Comparison of ENCODE assay signal across 26 cellular contexts in the genomic region with DNA sequence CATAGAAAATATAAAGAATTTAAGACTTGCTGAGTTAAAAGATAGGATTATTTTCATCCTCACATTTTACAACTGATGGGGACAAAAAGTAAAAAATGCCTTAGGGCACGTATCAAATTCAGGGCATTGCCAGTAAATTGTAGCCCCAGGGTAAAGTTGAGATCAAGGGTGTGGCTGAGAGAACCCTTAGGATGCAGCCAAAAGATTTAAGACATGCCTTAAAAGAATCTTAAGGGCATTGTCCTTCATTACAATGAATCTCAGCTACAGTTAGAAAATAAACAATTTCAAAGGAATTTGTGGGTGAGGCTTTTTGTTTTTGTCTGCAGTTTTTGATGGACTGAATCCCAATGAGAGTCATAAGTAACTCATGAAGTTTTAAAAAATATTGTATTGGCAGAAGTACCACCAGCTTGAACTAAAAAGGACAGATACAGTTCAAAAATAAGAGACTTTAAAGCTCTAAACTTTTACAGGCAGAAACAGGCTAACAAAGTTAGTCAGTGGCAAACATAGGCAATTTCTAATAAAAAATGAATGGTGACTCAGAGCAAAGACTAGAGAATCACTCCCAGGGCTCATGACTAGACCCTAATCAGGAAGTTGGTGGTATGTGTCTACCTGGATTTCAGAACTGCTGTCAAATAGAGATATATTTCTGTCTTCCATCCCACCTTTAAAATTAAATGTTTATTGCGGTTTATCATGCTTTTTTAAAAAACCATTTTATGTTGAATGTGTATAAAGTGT.
DNase-seq lines count a peak whose midpoint lies in the region; ATAC-seq and TF ChIP-seq lines count a peak whose summit lies in the region.
"Had no signal": no experiment of that assay in that cellular context is flagged by ENCODE, and none has a peak within 500 bp of the region (broad histone marks: within the 10 kb centered on the region; RNA-seq: fewer than 3 reads in every experiment).

No MANE protein-coding gene starts in this region.

- intact Hi-C loops in esophagus squamous epithelium (cut with DNase I): no loop called here

- peaks cover 6% of the 10 kb centered on the region for H3K27me3 Mint-ChIP-seq in HFFc6 (ENCODE audit: insufficient read depth)
- H3K27me3 Mint-ChIP-seq: brain had no signal

- TF ChIP-seq POLR2A in esophagus squamous epithelium (IDR thresholded peaks at IDR 0.05): no peak

- H3K27ac ChIP-seq in foreskin keratinocyte (peak overlapping the region; percentile 55), esophagus squamous epithelium (no peak overlapping the region)
- H3K27ac ChIP-seq: parathyroid adenoma, SJCRH30, spleen had no signal

- peaks cover 28% of the 10 kb centered on the region for H3K4me1 Mint-ChIP-seq in HFFc6 (ENCODE audit: low read depth)
- H3K4me1 Mint-ChIP-seq: stimulated activated effector memory CD8-positive, alpha-beta T cell treated with anti-CD3 and anti-CD28 coated beads, Interleukin-12 subunit alpha, Interleukin-12 subunit beta, amount 100 ng/mL, for 72 hours had no signal

- peak overlapping the region; percentile 61 for H3K27ac Mint-ChIP-seq in HFFc6
- H3K27ac Mint-ChIP-seq: activated CD8-positive, alpha-beta T cell treated with anti-CD3 and anti-CD28 coated beads, Interleukin-2, amount 10 ng/mL, durations not matched to agents 7 days and 5 days; brain; stimulated activated effector memory CD8-positive, alpha-beta T cell treated with anti-CD3 and anti-CD28 coated beads, Interleukin-12 subunit alpha, Interleukin-12 subunit beta, amount 100 ng/mL, for 72 hours had no signal

- TF ChIP-seq CTCF in HFFc6 (IDR thresholded peaks at IDR 0.05): no peak
- no peak for TF ChIP-seq CTCF in foreskin keratinocyte (conservative IDR thresholded peaks at IDR 0.05)
- no peak for TF ChIP-seq CTCF in esophagus squamous epithelium (IDR thresholded peaks at IDR 0.05)

- H3K9me3 ChIP-seq in adipocyte (ENCODE audit: control insufficient read depth, low read length) (no peaks in the 10 kb centered on the region), esophagus squamous epithelium (no peaks in the 10 kb centered on the region)
- H3K9me3 ChIP-seq: SJCRH30, spleen had no signal

- H3K36me3 Mint-ChIP-seq in HFFc6 (ENCODE audit: low read depth): 0 out of 2 replicates have a peak, but pooled peaks cover 5% of the 10 kb centered on the region
- H3K36me3 Mint-ChIP-seq: brain; stimulated activated effector memory CD8-positive, alpha-beta T cell treated with anti-CD3 and anti-CD28 coated beads, Interleukin-12 subunit alpha, Interleukin-12 subunit beta, amount 100 ng/mL, for 72 hours had no signal

- H3K4me3 Mint-ChIP-seq in HFFc6: no peak overlapping the region
- H3K4me3 Mint-ChIP-seq: activated CD8-positive, alpha-beta T cell treated with anti-CD3 and anti-CD28 coated beads, Interleukin-2, amount 10 ng/mL, durations not matched to agents 7 days and 5 days; brain; stimulated activated effector memory CD8-positive, alpha-beta T cell treated with anti-CD3 and anti-CD28 coated beads, Interleukin-12 subunit alpha, Interleukin-12 subunit beta, amount 100 ng/mL, for 72 hours had no signal

- in situ Hi-C loops in Caki2 (cut with HindIII; ENCODE audit: low pct_unique_long_range_greater_than_20kb, low sequenced_read_pairs): no loop called here

- H3K9me3 Mint-ChIP-seq in HFFc6: peaks cover 7% of the 10 kb centered on the region
- H3K9me3 Mint-ChIP-seq: brain; stimulated activated effector memory CD8-positive, alpha-beta T cell treated with anti-CD3 and anti-CD28 coated beads, Interleukin-12 subunit alpha, Interleukin-12 subunit beta, amount 100 ng/mL, for 72 hours had no signal

- H3K4me1 ChIP-seq in adipocyte (ENCODE audit: control insufficient read depth, insufficient read depth, low read length): no peaks in the 10 kb centered on the region
- peaks cover 4% of the 10 kb centered on the region for H3K4me1 ChIP-seq in foreskin keratinocyte
- H3K4me1 ChIP-seq in esophagus squamous epithelium: no peaks in the 10 kb centered on the region
- H3K4me1 ChIP-seq: parathyroid adenoma, SJCRH30, spleen had no signal

- no peak overlapping the region for H3K4me3 ChIP-seq in adipocyte (ENCODE audit: low read length)
- no peak overlapping the region for H3K4me3 ChIP-seq in esophagus squamous epithelium
- H3K4me3 ChIP-seq: SJCRH30, spleen had no signal

- no peaks in the 10 kb centered on the region for H3K27me3 ChIP-seq in adipocyte (replicated peaks; ENCODE audit: control insufficient read depth, insufficient read depth, low read length)
- no peaks in the 10 kb centered on the region for H3K27me3 ChIP-seq in foreskin keratinocyte
- no peaks in the 10 kb centered on the region for H3K27me3 ChIP-seq in esophagus squamous epithelium
- H3K27me3 ChIP-seq: SJCRH30, spleen had no signal

- WGBS in esophagus squamous epithelium, 2 donors: 53 to 70% methylated on average over 2 of the region's 2 CpGs

- peak; percentile 13 for DNase-seq in Caki2 (ENCODE audit: low read depth)
- DNase-seq in HFFc6: peak; percentile 35
- DNase-seq in adipocyte (ENCODE audit: low read depth): peak; percentile 53
- peak; percentile 42 to 66 for DNase-seq in foreskin keratinocyte
- no peak for DNase-seq in NOMO-1 (lab: John Stamatoyannopoulos, UW; ENCODE audit: unreplicated experiment in 2 of 2)
- no peak for DNase-seq in medulla oblongata (ENCODE audit: extremely low spot score)
- no peak for DNase-seq in esophagus squamous epithelium (lab: John Stamatoyannopoulos, UW)
- DNase-seq: activated CD8-positive, alpha-beta T cell treated with anti-CD3 and anti-CD28 coated beads, Interleukin-2, amount 10 ng/mL, durations not matched to agents 7 days and 5 days; activated gamma-delta T cell; activated T-cell treated with anti-CD3 and anti-CD28 coated beads for 4 hours; C1 segment of cervical spinal cord; effector CD4-positive, alpha-beta T cell; erythroblast; NCI-H524; NK-92 treated with Interleukin-12 subunit alpha and Interleukin-12 subunit beta, amount 100 ng/mL, for 24 hours; right cardiac atrium; SJCRH30; spleen; stimulated activated CD4-positive, alpha-beta T cell treated with anti-CD3 and anti-CD28 coated beads, Interleukin-2, amount 100 ng/mL, for 48 hours; substantia nigra had no signal

- ATAC-seq in foreskin keratinocyte (peak; percentile 97), GM19395 (IDR thresholded peaks at IDR 0.05; ENCODE audit: unreplicated experiment) (no peak)
- ATAC-seq: activated CD4-positive, CD25-positive, alpha-beta regulatory T cell treated with anti-CD3 and anti-CD28 coated beads, Interleukin-2, amount 50 U/mL, for 24 hours; activated CD8-positive, alpha-beta T cell treated with anti-CD3 and anti-CD28 coated beads, Interleukin-2, amount 10 ng/mL, durations not matched to agents 7 days and 5 days; Panc1; right cardiac atrium; stimulated activated effector memory CD8-positive, alpha-beta T cell treated with anti-CD3 and anti-CD28 coated beads, Interleukin-12 subunit alpha, Interleukin-12 subunit beta, amount 100 ng/mL, for 72 hours had no signal

- no peak overlapping the region for H3K9ac ChIP-seq in adipocyte (ENCODE audit: low read length)
- H3K9ac ChIP-seq: parathyroid adenoma had no signal

- H3K36me3 ChIP-seq in adipocyte (ENCODE audit: control insufficient read depth, insufficient read depth, low read length, severe bottlenecking): no peaks in the 10 kb centered on the region
- no peaks in the 10 kb centered on the region for H3K36me3 ChIP-seq in esophagus squamous epithelium
- H3K36me3 ChIP-seq: SJCRH30, spleen had no signal

Comparison
In these comparisons a context has a peak if more than half of its experiments do, and no peak if none do; other contexts are left out.
1. DNase-seq: peak in Caki2 (single experiment), HFFc6 (single experiment), adipocyte (single experiment) and foreskin keratinocyte (2 of 2); none in NOMO-1 (0 of 2), medulla oblongata (single experiment) and esophagus squamous epithelium (single experiment).